ENCODE assay signal across 8 cellular contexts in the genomic region with DNA sequence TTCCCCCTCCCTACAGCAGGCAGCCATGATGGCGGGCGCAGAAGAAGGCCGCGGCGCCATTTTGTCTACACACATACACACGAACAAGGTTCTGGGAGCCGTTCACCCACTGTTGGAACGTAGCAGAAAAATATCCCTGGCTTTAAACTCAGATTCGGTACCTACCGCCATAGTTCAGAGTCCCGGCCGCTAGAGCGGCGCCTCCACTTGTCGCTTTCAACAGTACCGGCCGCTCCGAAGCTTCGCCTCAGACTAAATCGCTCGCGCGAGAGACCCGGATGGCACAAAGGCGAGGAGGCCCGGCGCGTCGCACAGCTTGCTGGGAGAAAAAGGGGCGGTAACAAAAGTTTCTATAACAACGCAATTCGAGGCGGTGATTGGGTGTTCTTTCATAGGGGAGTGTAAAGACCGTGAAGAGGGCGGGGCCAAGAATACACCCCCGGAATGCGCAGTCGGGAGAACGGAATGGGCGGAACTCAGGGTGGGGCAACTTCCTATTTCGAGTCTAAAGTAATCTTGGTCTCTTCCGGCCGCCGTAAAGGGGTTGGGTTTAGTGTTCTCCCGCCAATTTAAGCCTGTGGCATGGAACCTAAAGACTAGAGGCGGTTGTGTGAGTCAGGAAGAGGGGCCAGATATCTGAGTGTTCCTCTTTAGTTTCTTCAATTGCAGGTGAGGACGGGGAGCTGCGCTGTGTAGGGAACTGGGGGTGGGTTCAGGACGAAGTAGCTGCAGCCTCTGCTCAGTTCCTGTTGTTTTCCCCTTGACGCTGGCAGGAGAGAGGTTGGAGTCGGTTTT. TPM values are rescaled to one million over a fixed set of nuclear protein-coding genes. Genes with fewer than 3 reads are reported as not detected.
DNase-seq lines count a peak whose midpoint lies in the region; ATAC-seq, FAIRE-seq and TF ChIP-seq lines count a peak whose summit lies in the region.

A gene with protein sequence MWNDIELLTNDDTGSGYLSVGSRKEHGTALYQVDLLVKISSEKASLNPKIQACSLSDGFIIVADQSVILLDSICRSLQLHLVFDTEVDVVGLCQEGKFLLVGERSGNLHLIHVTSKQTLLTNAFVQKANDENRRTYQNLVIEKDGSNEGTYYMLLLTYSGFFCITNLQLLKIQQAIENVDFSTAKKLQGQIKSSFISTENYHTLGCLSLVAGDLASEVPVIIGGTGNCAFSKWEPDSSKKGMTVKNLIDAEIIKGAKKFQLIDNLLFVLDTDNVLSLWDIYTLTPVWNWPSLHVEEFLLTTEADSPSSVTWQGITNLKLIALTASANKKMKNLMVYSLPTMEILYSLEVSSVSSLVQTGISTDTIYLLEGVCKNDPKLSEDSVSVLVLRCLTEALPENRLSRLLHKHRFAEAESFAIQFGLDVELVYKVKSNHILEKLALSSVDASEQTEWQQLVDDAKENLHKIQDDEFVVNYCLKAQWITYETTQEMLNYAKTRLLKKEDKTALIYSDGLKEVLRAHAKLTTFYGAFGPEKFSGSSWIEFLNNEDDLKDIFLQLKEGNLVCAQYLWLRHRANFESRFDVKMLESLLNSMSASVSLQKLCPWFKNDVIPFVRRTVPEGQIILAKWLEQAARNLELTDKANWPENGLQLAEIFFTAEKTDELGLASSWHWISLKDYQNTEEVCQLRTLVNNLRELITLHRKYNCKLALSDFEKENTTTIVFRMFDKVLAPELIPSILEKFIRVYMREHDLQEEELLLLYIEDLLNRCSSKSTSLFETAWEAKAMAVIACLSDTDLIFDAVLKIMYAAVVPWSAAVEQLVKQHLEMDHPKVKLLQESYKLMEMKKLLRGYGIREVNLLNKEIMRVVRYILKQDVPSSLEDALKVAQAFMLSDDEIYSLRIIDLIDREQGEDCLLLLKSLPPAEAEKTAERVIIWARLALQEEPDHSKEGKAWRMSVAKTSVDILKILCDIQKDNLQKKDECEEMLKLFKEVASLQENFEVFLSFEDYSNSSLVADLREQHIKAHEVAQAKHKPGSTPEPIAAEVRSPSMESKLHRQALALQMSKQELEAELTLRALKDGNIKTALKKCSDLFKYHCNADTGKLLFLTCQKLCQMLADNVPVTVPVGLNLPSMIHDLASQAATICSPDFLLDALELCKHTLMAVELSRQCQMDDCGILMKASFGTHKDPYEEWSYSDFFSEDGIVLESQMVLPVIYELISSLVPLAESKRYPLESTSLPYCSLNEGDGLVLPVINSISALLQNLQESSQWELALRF (N-terminal part only) (plus strand): TSS at position 567 of the 795 bp plus-strand sequence. CDS start 2,815 bp downstream, outside the sequence.
Gene RSRC2, minus strand, starts transcription at position 254 of the 795 bp plus-strand sequence. Its CDS starts 83 bp downstream, at position 171.

- H3K27me3 ChIP-seq in brain microvascular endothelial cell (replicated peaks) (no peaks in the 10 kb centered on the region), sigmoid colon (no peaks in the 10 kb centered on the region)

- H3K4me3 ChIP-seq in brain microvascular endothelial cell (ENCODE audit: low read depth, low read length) (peak within 1 kb of the TSS; percentile 95), sigmoid colon (peak within 1 kb of the TSS; percentile 57 to 79 (median 66))

- peaks cover 0 to 49% (median 45%) of the 10 kb centered on the region in 4 donors for H3K4me1 ChIP-seq in sigmoid colon

- H3K36me3 ChIP-seq in brain microvascular endothelial cell (replicated peaks) (peaks cover 17% of the 10 kb centered on the region), sigmoid colon (peaks cover 0 to 6% (median 1%) of the 10 kb centered on the region in 4 donors)

- H3K27ac ChIP-seq in brain microvascular endothelial cell, result peak within 1 kb of the TSS; percentile 99
- peak within 1 kb of the TSS; percentile 87 to 95 (median 94) for H3K27ac ChIP-seq in sigmoid colon

- peak; percentile 97 for FAIRE-seq in TTC549 (lab: Jason Lieb, UNC)

- TF ChIP-seq CTCF in brain microvascular endothelial cell (IDR thresholded peaks at IDR 0.05; ENCODE audit: low read depth, low read length, missing control alignments), result no peak
- TF ChIP-seq CTCF in sigmoid colon (IDR thresholded peaks at IDR 0.05), result no peak

- peak; percentile 87 for ATAC-seq in HG03064 (IDR thresholded peaks at IDR 0.05; ENCODE audit: low read depth, unreplicated experiment)

- TF ChIP-seq POLR2A in GM18526 (IDR thresholded peaks at IDR 0.05; ENCODE audit: extremely low read depth, insufficient read length), result peak; percentile 97
- peak; percentile 96 to 97 for TF ChIP-seq POLR2A in sigmoid colon (IDR thresholded peaks at IDR 0.05)

- TF ChIP-seq EP300 in sigmoid colon (IDR thresholded peaks at IDR 0.05), result peak in 2 of 4 donors; percentile 10 to 34

- DNase-seq in A172 (ENCODE audit: low spot score) (peak; percentile 99), NCI-H2107 treated with DMSO at 0.1 percent for 48 hours (lab: John Stamatoyannopoulos, UW; ENCODE audit: unreplicated experiment) (peak; percentile 100), brain microvascular endothelial cell (peak; percentile 100), iPS DF 4.7 (ENCODE audit: extremely low read depth, low spot score) (peak; percentile 97), sigmoid colon (peak; percentile 99)

- WGBS in sigmoid colon, 2 donors, result 0 to 1% methylated on average over 51 of the region's 51 CpGs

- intact Hi-C loops in sigmoid colon (cut with DNase I), result loop anchor here (1.0 to 10.0 kb wide), 3 partner anchors 27 to 1078 kb away; partner anchors contain the start of genes DDX55, DENR and ZCCHC8

- no peaks in the 10 kb centered on the region for H3K9me3 ChIP-seq in sigmoid colon

- in situ Hi-C loops in brain microvascular endothelial cell (cut with HindIII; ENCODE audit: low pct_ligation_motif_present, low sequenced_read_pairs), result no loop called here

RNA-seq across cellular contexts. Expression of the first gene that starts in this region (rescaled TPM):
- total RNA-seq in A172 (2014; rRNA removed; shearing (Covaris generic)), result 43.3 and 49.0 TPM in 2 replicates
- 10 to 100 TPM in 2 of 4 donors, 1 to 10 TPM in 2; 5.8 to 13.8 (median 9.1) TPM for total RNA-seq in sigmoid colon
- 10 to 100 TPM in 1 of 3 donors, 1 to 10 TPM in 2; 3.0 to 14.4 (median 3.2) TPM for polyA plus RNA-seq in sigmoid colon

RNA-seq across cellular contexts. Expression of gene RSRC2, which starts in this region (rescaled TPM):
- total RNA-seq in A172 (2014; rRNA removed; shearing (Covaris generic)), result 54.0 and 69.1 TPM in 2 replicates
- 10 to 100 TPM; 60.9 to 79.9 (median 68.8) TPM for total RNA-seq in sigmoid colon
- 10 to 100 TPM; 38.4 to 56.2 (median 52.1) TPM for polyA plus RNA-seq in sigmoid colon

Comparison
In these comparisons a context has a peak if more than half of its experiments do, and no peak if none do; other contexts are left out.
1. Peak in every context shown above with its lines: DNase-seq, ATAC-seq, H3K4me3 ChIP-seq and H3K27ac ChIP-seq.